ENCODE assay signal across 9 cellular contexts in the genomic region with DNA sequence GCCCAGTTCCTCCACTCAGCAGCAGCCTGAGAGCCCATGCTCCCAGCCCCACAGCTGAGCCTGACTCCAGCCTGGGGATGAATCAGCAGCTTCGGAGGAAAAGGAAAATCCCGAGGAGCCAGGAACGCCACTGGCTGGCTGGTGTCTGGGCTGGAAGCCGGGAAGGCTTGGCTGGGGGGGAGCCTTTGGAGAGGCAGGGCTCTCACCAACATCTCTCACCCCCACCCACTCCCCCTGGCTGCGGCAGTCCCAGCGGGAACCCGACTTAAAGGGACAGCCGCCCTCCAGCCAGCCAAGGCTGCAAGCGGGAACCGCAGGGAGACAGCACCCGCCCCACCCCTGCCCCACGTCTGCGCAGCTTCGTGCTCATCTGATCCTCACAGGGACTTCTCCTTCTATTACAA. TPM values are rescaled to one million over a fixed set of nuclear protein-coding genes. Genes with fewer than 3 reads are reported as not detected.
DNase-seq lines count a peak whose midpoint lies in the region; ATAC-seq, FAIRE-seq and TF ChIP-seq lines count a peak whose summit lies in the region.
"Had no signal": no experiment of that assay in that cellular context is flagged by ENCODE, and none has a peak within 500 bp of the region (broad histone marks: within the 10 kb centered on the region; RNA-seq: fewer than 3 reads in every experiment).

No MANE protein-coding gene starts in this region.

- H3K4me1 Mint-ChIP-seq in activated T-cell treated with anti-CD3 and anti-CD28 coated beads, Interleukin-2, amount 50 U/mL, for 24 hours (ENCODE audit: low read depth): peaks cover 4% of the 10 kb centered on the region

- H3K27ac ChIP-seq in coronary artery: peak overlapping the region; percentile 72 to 88
- no peak overlapping the region for H3K27ac ChIP-seq in HepG2 (ENCODE audit: extremely low read length, insufficient read depth, low read length)
- H3K27ac ChIP-seq in tibial artery: peak overlapping the region; percentile 63 to 72
- no peak overlapping the region for H3K27ac ChIP-seq in PC-3 (ENCODE audit: low read length)

- H4K20me1 ChIP-seq in HepG2 (ENCODE audit: insufficient read depth, low read length) (peaks cover 17% of the 10 kb centered on the region; the same call in 1 of the 2 replicates), PC-3 (ENCODE audit: low read length) (no peaks in the 10 kb centered on the region)

- intact Hi-C loops in HepG2 (cut with micrococcal nuclease; ENCODE audit: unreplicated experiment): no loop called here
- intact Hi-C loops in tibial artery (cut with DNase I; ENCODE audit: low total_unique reads): no loop called here
- intact Hi-C loops in PC-3 (cut with micrococcal nuclease): no loop called here

- no peak overlapping the region for H3K4me3 Mint-ChIP-seq in activated T-cell treated with anti-CD3 and anti-CD28 coated beads, Interleukin-2, amount 50 U/mL, for 24 hours
- H3K4me3 Mint-ChIP-seq: memory B cell had no signal

- TF ChIP-seq EP300 in HepG2 (IDR thresholded peaks at IDR 0.05; ENCODE audit: low read depth in 2 of 2, low read length in 2 of 2): no peak
- TF ChIP-seq EP300 in HepG2 (CRISPR knock-in tag; IDR thresholded peaks at IDR 0.05; ENCODE audit: borderline replicate concordance): no peak

- H3K79me2 ChIP-seq in HepG2 (ENCODE audit: insufficient read depth, low read length) (peaks cover 13% of the 10 kb centered on the region), PC-3 (ENCODE audit: low read length) (no peaks in the 10 kb centered on the region)

- H3K27me3 Mint-ChIP-seq in activated T-cell treated with anti-CD3 and anti-CD28 coated beads, Interleukin-2, amount 50 U/mL, for 24 hours: no peaks in the 10 kb centered on the region
- H3K27me3 Mint-ChIP-seq: memory B cell had no signal

- TF ChIP-seq CTCF in coronary artery (IDR thresholded peaks at IDR 0.05) (no peak), HepG2 (CRISPR knock-in tag; IDR thresholded peaks at IDR 0.05) (no peak), tibial artery (IDR thresholded peaks at IDR 0.05) (peak in 1 of 2 experiments; percentile 18), PC-3 (conservative IDR thresholded peaks at IDR 0.05; ENCODE audit: low read depth, low read length) (no peak)

- H3K36me3 Mint-ChIP-seq in activated T-cell treated with anti-CD3 and anti-CD28 coated beads, Interleukin-2, amount 50 U/mL, for 24 hours (ENCODE audit: low read depth): peaks cover 31% of the 10 kb centered on the region

- no peaks in the 10 kb centered on the region for H3K9me2 ChIP-seq in PC-3 (replicated peaks; ENCODE audit: low read length)

- H3K9ac ChIP-seq in HepG2 (ENCODE audit: insufficient read depth, low read depth, low read length): no peak overlapping the region
- H3K9ac ChIP-seq in PC-3 (ENCODE audit: low read length): no peak overlapping the region

- H3K4me2 ChIP-seq in HepG2 (ENCODE audit: low read depth, low read length) (no peak overlapping the region), PC-3 (ENCODE audit: low read length) (no peak overlapping the region)

- BruUV-seq in HepG2 (replicated peaks; lab: Mats Ljungman, UMichigan): no TSS peak
- BruUV-seq in PC-3 (replicated peaks; lab: Mats Ljungman, UMichigan): no TSS peak

- CTCF ChIA-PET in HepG2 (lab: Yijun Ruan, JAX; ENCODE audit: low intra/inter-chr PET ratio, low total read pairs) (no interaction called here), PC-3 (lab: Charles Lee) (no interaction called here)

- no peaks in the 10 kb centered on the region for H3K9me3 Mint-ChIP-seq in activated T-cell treated with anti-CD3 and anti-CD28 coated beads, Interleukin-2, amount 50 U/mL, for 24 hours
- H3K9me3 Mint-ChIP-seq: memory B cell had no signal

- H3F3A ChIP-seq in PC-3 (ENCODE audit: low read length, unreplicated experiment): no peaks in the 10 kb centered on the region

- 98% methylated on average over 7 of the region's 14 CpGs for WGBS in HepG2 (ENCODE audit: low lambda C conversion rate)

- H3K27ac Mint-ChIP-seq in activated T-cell treated with anti-CD3 and anti-CD28 coated beads, Interleukin-2, amount 50 U/mL, for 24 hours: no peak overlapping the region

- H3K4me3 ChIP-seq in MG63: peak overlapping the region; percentile 49
- H3K4me3 ChIP-seq in coronary artery: peak overlapping the region; percentile 71
- no peak overlapping the region for H3K4me3 ChIP-seq in HepG2 (replicated peaks in 1 of 3; ENCODE audit: insufficient read depth in 1 of 3, low read depth in 2 of 3, low read length in 3 of 3)
- peak overlapping the region; percentile 43 to 52 for H3K4me3 ChIP-seq in tibial artery
- H3K4me3 ChIP-seq in PC-3 (ENCODE audit: low read length): no peak overlapping the region

- H2AFZ ChIP-seq in HepG2 (ENCODE audit: low read length) (no peak overlapping the region), PC-3 (ENCODE audit: low read length) (no peak overlapping the region)

- H3K36me3 ChIP-seq in MG63 (peaks cover 19% of the 10 kb centered on the region), HepG2 (replicated peaks in 1 of 2; ENCODE audit: control insufficient read depth in 1 of 2, insufficient read depth in 2 of 2, low read length in 2 of 2) (peaks cover 5 to 8% of the 10 kb centered on the region in 2 experiments; a peak in 2 of 5 replicates), tibial artery (peaks cover 0 to 9% (median 0%) of the 10 kb centered on the region in 3 donors), PC-3 (ENCODE audit: low read depth, low read length) (no peaks in the 10 kb centered on the region)

- H3K27me3 ChIP-seq in MG63 (no peaks in the 10 kb centered on the region), HepG2 (ENCODE audit: control insufficient read depth in 1 of 2, insufficient read depth in 2 of 2, low read length in 2 of 2) (no peaks in the 10 kb centered on the region), tibial artery (no peaks in the 10 kb centered on the region), PC-3 (ENCODE audit: low read length) (no peaks in the 10 kb centered on the region)

- in situ Hi-C loops in HepG2 (cut with HindIII; ENCODE audit: extremely low pct_ligation_motif_present, low pct_unique_long_range_greater_than_20kb): no loop called here

- no peak for TF ChIP-seq RAD21 in HepG2 (CRISPR knock-in tag; IDR thresholded peaks at IDR 0.05)

- no peak for ATAC-seq in HepG2
- no peak for ATAC-seq in GM18858 (IDR thresholded peaks at IDR 0.05; ENCODE audit: unreplicated experiment)
- ATAC-seq in PC-3: no peak

- H3K4me1 ChIP-seq in HepG2 (ENCODE audit: insufficient read depth, low read length) (peaks cover 16% of the 10 kb centered on the region; the same call in 1 of the 2 replicates), tibial artery (peaks cover 10 to 41% (median 37%) of the 10 kb centered on the region in 4 donors), PC-3 (ENCODE audit: insufficient read depth, low read length) (peaks cover 19% of the 10 kb centered on the region)

- FAIRE-seq in HepG2 (lab: Jason Lieb, UNC): no peak

- POLR2A ChIA-PET in HepG2 (lab: Yijun Ruan, JAX): no interaction called here
- POLR2A ChIA-PET in PC-3 (lab: Charles Lee; ENCODE audit: unreplicated experiment): no interaction called here

- TF ChIP-seq POLR2A in HepG2 (IDR thresholded peaks at IDR 0.05; ENCODE audit: insufficient read depth in 1 of 2, low read depth in 2 of 2, low read length in 2 of 2): no peak

- no peaks in the 10 kb centered on the region for H3K9me3 ChIP-seq in MG63
- H3K9me3 ChIP-seq in HepG2 (ENCODE audit: low read length): no peaks in the 10 kb centered on the region
- H3K9me3 ChIP-seq in tibial artery: no peaks in the 10 kb centered on the region
- no peaks in the 10 kb centered on the region for H3K9me3 ChIP-seq in PC-3 (ENCODE audit: low read length)

- peak; percentile 98 for DNase-seq in MG63
- DNase-seq in coronary artery (ENCODE audit: low spot score): peak; percentile 96
- no peak for DNase-seq in HepG2 (ENCODE audit: low spot score)
- DNase-seq in tibial artery: peak; percentile 84 to 96
- DNase-seq in activated gamma-delta T cell (lab: John Stamatoyannopoulos, UW): no peak
- DNase-seq in activated T-cell treated with anti-CD3 and anti-CD28 coated beads, Interleukin-2, amount 50 U/mL, for 24 hours: no peak
- DNase-seq in PC-3: no peak

RNA-seq across cellular contexts. Expression of gene KIAA0930, which starts 28.4 kb away (rescaled TPM):
- 64.1 and 85.1 TPM in 2 replicates for total RNA-seq in MG63 (2014; rRNA removed; shearing (Covaris generic); ENCODE audit: low replicate concordance)
- total RNA-seq in HepG2 (2016; rRNA removed; fragmentation: Illumina TruSeq; extraction: Trizol) (25.5 and 27.0 TPM in 2 replicates), PC-3 (2014; rRNA removed) (29.8 and 39.2 TPM in 2 replicates)
- 8.5 and 8.8 TPM in 2 replicates for total RNA-seq in HepG2 (2016; cell fraction: cytosol; rRNA removed; fragmentation: Illumina TruSeq; extraction: Trizol; ENCODE audit: low read depth)
- 20.2 and 27.2 TPM in 2 replicates for total RNA-seq in HepG2 (2016; cell fraction: insoluble cytoplasmic fraction; rRNA removed; fragmentation: Illumina TruSeq; extraction: Trizol)
- 26.6 and 27.7 TPM in 2 replicates for total RNA-seq in HepG2 (2016; cell fraction: membrane; rRNA removed; fragmentation: Illumina TruSeq; extraction: Trizol)
- total RNA-seq in HepG2 (2016; cell fraction: nucleus; rRNA removed; fragmentation: Illumina TruSeq; extraction: Trizol): 13.4 and 15.4 TPM in 2 replicates
- 38.2 and 46.3 TPM in 2 replicates for polyA plus RNA-seq in HepG2 (2011; rRNA removed)
- 39.3 and 40.1 TPM in 2 replicates for polyA plus RNA-seq in HepG2 (2011; cell fraction: cytosol; rRNA removed)
- polyA plus RNA-seq in HepG2 (2011; cell fraction: nucleus; rRNA removed): 32.6 and 39.0 TPM in 2 replicates
- polyA plus RNA-seq in HepG2 (2012): 24.1 and 35.1 TPM in 2 replicates
- 14.2 and 17.6 TPM in 2 replicates for polyA plus RNA-seq in HepG2 (2016; cell fraction: cytosol; fragmentation: Illumina TruSeq; extraction: Trizol; ENCODE audit: low read depth)
- 26.4 and 31.5 TPM in 2 replicates for polyA plus RNA-seq in HepG2 (2016; cell fraction: insoluble cytoplasmic fraction; fragmentation: Illumina TruSeq; extraction: Trizol; ENCODE audit: low read depth)
- 30.2 and 31.7 TPM in 2 replicates for polyA plus RNA-seq in HepG2 (2016; cell fraction: membrane; fragmentation: Illumina TruSeq; extraction: Trizol; ENCODE audit: low read depth)
- 28.9 and 29.2 TPM in 2 replicates for polyA plus RNA-seq in HepG2 (2016; cell fraction: nucleus; fragmentation: Illumina TruSeq; extraction: Trizol; ENCODE audit: insufficient read depth, low read depth)
- polyA minus RNA-seq in HepG2 (2011; rRNA and poly(A)+ RNA removed; ENCODE audit: low replicate concordance): 40.1 and 54.5 TPM in 2 replicates
- polyA minus RNA-seq in HepG2 (2011; cell fraction: cytosol; rRNA and poly(A)+ RNA removed): 21.4 and 26.1 TPM in 2 replicates
- polyA minus RNA-seq in HepG2 (2011; cell fraction: nucleus; rRNA and poly(A)+ RNA removed): 4.8 and 8.6 TPM in 2 replicates

RNA-seq across cellular contexts. Expression of gene NUP50, which starts 48.6 kb away (rescaled TPM):
- total RNA-seq in MG63 (2014; rRNA removed; shearing (Covaris generic); ENCODE audit: low replicate concordance): 32.6 and 33.7 TPM in 2 replicates
- total RNA-seq in HepG2 (2016; rRNA removed; fragmentation: Illumina TruSeq; extraction: Trizol): 52.4 and 71.0 TPM in 2 replicates
- 15.6 and 19.1 TPM in 2 replicates for total RNA-seq in HepG2 (2016; cell fraction: cytosol; rRNA removed; fragmentation: Illumina TruSeq; extraction: Trizol; ENCODE audit: low read depth)
- total RNA-seq in HepG2 (2016; cell fraction: insoluble cytoplasmic fraction; rRNA removed; fragmentation: Illumina TruSeq; extraction: Trizol): 52.9 and 65.9 TPM in 2 replicates
- total RNA-seq in HepG2 (2016; cell fraction: membrane; rRNA removed; fragmentation: Illumina TruSeq; extraction: Trizol): 34.7 and 35.1 TPM in 2 replicates
- 39.0 and 40.8 TPM in 2 replicates for total RNA-seq in HepG2 (2016; cell fraction: nucleus; rRNA removed; fragmentation: Illumina TruSeq; extraction: Trizol)
- polyA plus RNA-seq in HepG2 (2011; rRNA removed): 14.1 and 14.2 TPM in 2 replicates
- 10.3 and 10.4 TPM in 2 replicates for polyA plus RNA-seq in HepG2 (2011; cell fraction: cytosol; rRNA removed)
- 8.3 and 10.9 TPM in 2 replicates for polyA plus RNA-seq in HepG2 (2011; cell fraction: nucleus; rRNA removed)
- polyA plus RNA-seq in HepG2 (2012): 22.4 and 26.0 TPM in 2 replicates
- polyA plus RNA-seq in HepG2 (2016; cell fraction: cytosol; fragmentation: Illumina TruSeq; extraction: Trizol; ENCODE audit: low read depth): 3.4 and 4.5 TPM in 2 replicates
- 52.8 and 53.9 TPM in 2 replicates for polyA plus RNA-seq in HepG2 (2016; cell fraction: insoluble cytoplasmic fraction; fragmentation: Illumina TruSeq; extraction: Trizol; ENCODE audit: low read depth)
- 12.1 and 15.0 TPM in 2 replicates for polyA plus RNA-seq in HepG2 (2016; cell fraction: membrane; fragmentation: Illumina TruSeq; extraction: Trizol; ENCODE audit: low read depth)
- polyA plus RNA-seq in HepG2 (2016; cell fraction: nucleus; fragmentation: Illumina TruSeq; extraction: Trizol; ENCODE audit: insufficient read depth, low read depth): 51.2 and 53.1 TPM in 2 replicates
- 34.7 and 47.0 TPM in 2 replicates for polyA minus RNA-seq in HepG2 (2011; rRNA and poly(A)+ RNA removed; ENCODE audit: low replicate concordance)
- 14.3 and 15.1 TPM in 2 replicates for polyA minus RNA-seq in HepG2 (2011; cell fraction: cytosol; rRNA and poly(A)+ RNA removed)
- polyA minus RNA-seq in HepG2 (2011; cell fraction: nucleus; rRNA and poly(A)+ RNA removed): 29.2 and 29.4 TPM in 2 replicates
- total RNA-seq in PC-3 (2014; rRNA removed): 65.0 and 69.9 TPM in 2 replicates

Comparison
In these comparisons a context has a peak if more than half of its experiments do, and no peak if none do; other contexts are left out.
1. DNase-seq: peak in MG63 (single experiment), coronary artery (single experiment) and tibial artery (2 of 2); none in HepG2 (single experiment), activated gamma-delta T cell (single experiment), activated T-cell treated with anti-CD3 and anti-CD28 coated beads, Interleukin-2, amount 50 U/mL, for 24 hours (single experiment) and PC-3 (single experiment).
2. H3K4me3 ChIP-seq: peak in MG63 (single experiment), coronary artery (single experiment) and tibial artery (2 of 2); none in HepG2 (0 of 3) and PC-3 (single experiment).
3. H3K27ac ChIP-seq: peak in coronary artery (2 of 2) and tibial artery (2 of 2); none in HepG2 (single experiment) and PC-3 (single experiment).